31 cellular contexts compared by ENCODE assay signal in the genomic region with DNA sequence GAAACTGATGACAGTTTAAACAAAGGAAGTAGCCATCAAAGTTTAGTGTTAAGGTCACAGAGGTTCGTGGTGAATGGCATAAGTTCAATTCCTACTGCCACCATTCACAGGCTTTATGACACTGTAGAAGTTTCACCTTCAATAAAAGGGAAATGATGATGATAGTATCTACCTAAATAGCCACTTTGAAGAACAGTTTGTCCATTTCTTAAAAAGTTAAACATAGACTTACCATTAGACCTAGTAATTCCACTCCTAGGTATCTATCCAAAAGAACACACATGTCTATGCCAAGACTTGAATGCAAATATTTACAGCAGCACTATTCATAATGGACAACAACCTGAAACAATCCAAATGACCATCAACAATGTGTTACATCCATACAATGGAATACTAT. TPM values are rescaled to one million over a fixed set of nuclear protein-coding genes. Genes with fewer than 3 reads are reported as not detected.
A peak's percentile ranks its signal among the peaks of the same experiment; 100 is the strongest.
DNase-seq lines count a peak whose midpoint lies in the region; ATAC-seq and TF ChIP-seq lines count a peak whose summit lies in the region.
"Had no signal": no experiment of that assay in that cellular context is flagged by ENCODE, and none has a peak within 500 bp of the region (broad histone marks: within the 10 kb centered on the region; RNA-seq: fewer than 3 reads in every experiment).

No MANE protein-coding gene starts in this region.

- H3K36me3 Mint-ChIP-seq in activated naive CD8-positive, alpha-beta T cell: peaks cover 4% of the 10 kb centered on the region
- H3K36me3 Mint-ChIP-seq in activated naive CD8-positive, alpha-beta T cell treated with anti-CD3 and anti-CD28 coated beads for 36 hours: peaks cover 5% of the 10 kb centered on the region
- peaks cover 10% of the 10 kb centered on the region for H3K36me3 Mint-ChIP-seq in activated CD4-positive, alpha-beta memory T cell treated with anti-CD3 and anti-CD28 coated beads for 36 hours
- H3K36me3 Mint-ChIP-seq in naive thymus-derived CD4-positive, alpha-beta T cell: peaks cover 0 to 38% (median 4%) of the 10 kb centered on the region in 5 donors

- no peak for TF ChIP-seq EP300 in suprapubic skin (IDR thresholded peaks at IDR 0.05)

- no peak for TF ChIP-seq POLR2A in suprapubic skin (IDR thresholded peaks at IDR 0.05)

- POLR2A ChIA-PET in activated CD4-positive, alpha-beta memory T cell treated with anti-CD3 and anti-CD28 coated beads for 36 hours (lab: Charles Lee): interaction anchor here (1.0 to 1.5 kb wide), 4 partner anchors 44 to 52 kb away, joined by 3 to 4 read pairs (median 3); a partner anchor contains a TSS
- POLR2A ChIA-PET in naive thymus-derived CD4-positive, alpha-beta T cell (lab: Charles Lee): interaction anchor here (1.1 to 2.0 kb wide), 5 partner anchors 11 to 164 kb away, joined by 3 to 10 read pairs (median 6); a partner anchor contains a TSS

- no peak overlapping the region for H3K27ac ChIP-seq in naive thymus-derived CD4-positive, alpha-beta T cell (ENCODE audit: low read depth, low read length)
- H3K27ac ChIP-seq in upper lobe of right lung (no peak overlapping the region), suprapubic skin (no peak overlapping the region)

- peaks cover 58% of the 10 kb centered on the region for H3K4me1 Mint-ChIP-seq in activated naive CD8-positive, alpha-beta T cell (ENCODE audit: low read depth)
- peaks cover 46% of the 10 kb centered on the region for H3K4me1 Mint-ChIP-seq in activated naive CD8-positive, alpha-beta T cell treated with anti-CD3 and anti-CD28 coated beads for 36 hours
- peaks cover 61% of the 10 kb centered on the region for H3K4me1 Mint-ChIP-seq in activated CD4-positive, alpha-beta memory T cell treated with anti-CD3 and anti-CD28 coated beads for 36 hours (ENCODE audit: low read depth)
- peaks cover 35 to 85% (median 70%) of the 10 kb centered on the region in 7 donors for H3K4me1 Mint-ChIP-seq in naive thymus-derived CD4-positive, alpha-beta T cell

- peak overlapping the region; percentile 30 for H3K27ac Mint-ChIP-seq in activated naive CD8-positive, alpha-beta T cell
- H3K27ac Mint-ChIP-seq in activated naive CD8-positive, alpha-beta T cell treated with anti-CD3 and anti-CD28 coated beads for 36 hours: no peak overlapping the region
- H3K27ac Mint-ChIP-seq in activated CD4-positive, alpha-beta memory T cell treated with anti-CD3 and anti-CD28 coated beads for 36 hours: peak overlapping the region; percentile 66
- H3K27ac Mint-ChIP-seq in naive thymus-derived CD4-positive, alpha-beta T cell: peak overlapping the region in 5 of 9 donors; percentile 62 to 89 (median 83)
- H3K27ac Mint-ChIP-seq: activated B cell treated with CpG ODN at 0.5 μM for 24 hours; nephron progenitor cell; stimulated activated naive B cell treated with anti-CD40 and anti-IgM and Interleukin-4, amounts not matched to agents 10 μg/mL and 1 μg/mL and 100 μg/mL, for 72 hours had no signal

- no peaks in the 10 kb centered on the region for H3K9me3 Mint-ChIP-seq in activated naive CD8-positive, alpha-beta T cell (ENCODE audit: low read depth)
- H3K9me3 Mint-ChIP-seq in activated naive CD8-positive, alpha-beta T cell treated with anti-CD3 and anti-CD28 coated beads for 36 hours: peaks cover 7% of the 10 kb centered on the region
- peaks cover 7% of the 10 kb centered on the region for H3K9me3 Mint-ChIP-seq in activated CD4-positive, alpha-beta memory T cell treated with anti-CD3 and anti-CD28 coated beads for 36 hours
- peaks cover under 1 to 18% (median 6%) of the 10 kb centered on the region in 11 donors for H3K9me3 Mint-ChIP-seq in naive thymus-derived CD4-positive, alpha-beta T cell
- H3K9me3 Mint-ChIP-seq: activated B cell treated with CpG ODN at 0.5 μM for 24 hours had no signal

- no peaks in the 10 kb centered on the region for H3K27me3 ChIP-seq in naive thymus-derived CD4-positive, alpha-beta T cell (ENCODE audit: control insufficient read depth in 2 of 2, insufficient read depth in 2 of 2, low read length in 2 of 2)
- no peaks in the 10 kb centered on the region for H3K27me3 ChIP-seq in upper lobe of right lung
- H3K27me3 ChIP-seq in suprapubic skin: no peaks in the 10 kb centered on the region

- CTCF ChIA-PET in activated CD4-positive, alpha-beta memory T cell treated with anti-CD3 and anti-CD28 coated beads for 36 hours (lab: Charles Lee): interaction anchor here (1.2 to 2.0 kb wide), 8 partner anchors 14 to 65 kb away, joined by 3 to 11 read pairs (median 4); a partner anchor contains a TSS
- CTCF ChIA-PET in naive thymus-derived CD4-positive, alpha-beta T cell (lab: Charles Lee): interaction anchor here (0.7 to 7.3 kb wide), 3 partner anchors 36 to 173 kb away, joined by 3 to 177 read pairs (median 4); no protein-coding TSS in a partner anchor

- no peak overlapping the region for H3K4me3 ChIP-seq in naive thymus-derived CD4-positive, alpha-beta T cell (ENCODE audit: low read length)
- H3K4me3 ChIP-seq in upper lobe of right lung (no peak overlapping the region), suprapubic skin (no peak overlapping the region)
- H3K4me3 ChIP-seq: lung had no signal

- 47% methylated on average over 1 of the region's 1 CpG for WGBS in suprapubic skin

- ATAC-seq in naive thymus-derived CD4-positive, alpha-beta T cell: no peak
- no peak for ATAC-seq in upper lobe of right lung
- ATAC-seq: effector memory CD8-positive, alpha-beta T cell had no signal

- H3K36me3 ChIP-seq in naive thymus-derived CD4-positive, alpha-beta T cell (ENCODE audit: control insufficient read depth in 2 of 3, insufficient read depth in 3 of 3, low read length in 3 of 3): no peaks in the 10 kb centered on the region
- H3K36me3 ChIP-seq in upper lobe of right lung: no peaks in the 10 kb centered on the region
- no peaks in the 10 kb centered on the region for H3K36me3 ChIP-seq in suprapubic skin

- intact Hi-C loops in activated CD4-positive, alpha-beta memory T cell treated with anti-CD3 and anti-CD28 coated beads for 36 hours (cut with micrococcal nuclease): loop anchor here (10.0 kb wide), 2 partner anchors 530 to 1580 kb away; no protein-coding TSS in a partner anchor
- intact Hi-C loops in naive thymus-derived CD4-positive, alpha-beta T cell (cut with micrococcal nuclease): no loop called here
- intact Hi-C loops in upper lobe of right lung (cut with DNase I): loop anchor here (10.0 kb wide), 1 partner anchor 60 kb away; no protein-coding TSS in a partner anchor

- H3K27me3 Mint-ChIP-seq in activated naive CD8-positive, alpha-beta T cell: no peaks in the 10 kb centered on the region
- no peaks in the 10 kb centered on the region for H3K27me3 Mint-ChIP-seq in activated naive CD8-positive, alpha-beta T cell treated with anti-CD3 and anti-CD28 coated beads for 36 hours
- no peaks in the 10 kb centered on the region for H3K27me3 Mint-ChIP-seq in activated CD4-positive, alpha-beta memory T cell treated with anti-CD3 and anti-CD28 coated beads for 36 hours
- peaks cover 0 to 3% (median 0%) of the 10 kb centered on the region in 5 donors for H3K27me3 Mint-ChIP-seq in naive thymus-derived CD4-positive, alpha-beta T cell
- H3K27me3 Mint-ChIP-seq: activated T-cell treated with anti-CD3 and anti-CD28 coated beads, Interleukin-2, amount 50 U/mL, for 24 hours; effector memory CD8-positive, alpha-beta T cell had no signal

- H3K4me1 ChIP-seq in naive thymus-derived CD4-positive, alpha-beta T cell (ENCODE audit: control insufficient read depth in 2 of 2, insufficient read depth in 2 of 2, low read length in 2 of 2): peaks cover 29 to 31% of the 10 kb centered on the region in 2 donors
- H3K4me1 ChIP-seq in upper lobe of right lung (peaks cover 7% of the 10 kb centered on the region), suprapubic skin (peaks cover 4% of the 10 kb centered on the region)

- peaks cover 0 to 4% (median 0%) of the 10 kb centered on the region in 3 experiments for H3K9me3 ChIP-seq in naive thymus-derived CD4-positive, alpha-beta T cell (ENCODE audit: control insufficient read depth in 2 of 3, low read length in 3 of 3)
- H3K9me3 ChIP-seq in upper lobe of right lung (no peaks in the 10 kb centered on the region), suprapubic skin (no peaks in the 10 kb centered on the region)

- DNase-seq in DMS53 (lab: John Stamatoyannopoulos, UW): peak; percentile 43
- no peak for DNase-seq in DMS53 treated with DMSO at 0.1 percent for 48 hours (lab: John Stamatoyannopoulos, UW; ENCODE audit: unreplicated experiment)
- no peak for DNase-seq in activated naive CD8-positive, alpha-beta T cell treated with anti-CD3 and anti-CD28 coated beads for 36 hours
- no peak for DNase-seq in activated CD4-positive, alpha-beta memory T cell treated with anti-CD3 and anti-CD28 coated beads for 36 hours
- no peak for DNase-seq in naive thymus-derived CD4-positive, alpha-beta T cell
- no peak for DNase-seq in upper lobe of right lung
- DNase-seq in suprapubic skin (ENCODE audit: low spot score in 2 of 2): no peak
- DNase-seq: 8988T; activated B cell treated with CpG ODN at 0.5 μM for 24 hours; activated T-cell treated with anti-CD3 and anti-CD28 coated beads, Interleukin-2, amount 50 U/mL, for 24 hours; C1 segment of cervical spinal cord; Calu3; cortex of kidney; DND-41; effector memory CD8-positive, alpha-beta T cell; GF-D8; hypothalamus; NCI-H1092; NCI-H187; NCI-H446 treated with DMSO at 0.1 percent for 48 hours; nephron progenitor cell; stimulated activated naive B cell treated with anti-CD40 and anti-IgM and Interleukin-4, amounts not matched to agents 10 μg/mL and 1 μg/mL and 100 μg/mL, for 72 hours; SW 1271 had no signal

- H3K4me3 Mint-ChIP-seq in activated naive CD8-positive, alpha-beta T cell: peak overlapping the region; percentile 30
- no peak overlapping the region for H3K4me3 Mint-ChIP-seq in activated naive CD8-positive, alpha-beta T cell treated with anti-CD3 and anti-CD28 coated beads for 36 hours
- H3K4me3 Mint-ChIP-seq in activated CD4-positive, alpha-beta memory T cell treated with anti-CD3 and anti-CD28 coated beads for 36 hours: no peak overlapping the region
- peak overlapping the region in 4 of 10 donors; percentile 42 to 72 (median 68) for H3K4me3 Mint-ChIP-seq in naive thymus-derived CD4-positive, alpha-beta T cell
- H3K4me3 Mint-ChIP-seq: activated B cell treated with CpG ODN at 0.5 μM for 24 hours; activated T-cell treated with anti-CD3 and anti-CD28 coated beads, Interleukin-2, amount 50 U/mL, for 24 hours; nephron progenitor cell; stimulated activated naive B cell treated with anti-CD40 and anti-IgM and Interleukin-4, amounts not matched to agents 10 μg/mL and 1 μg/mL and 100 μg/mL, for 72 hours had no signal

- TF ChIP-seq CTCF in upper lobe of right lung (IDR thresholded peaks at IDR 0.05) (no peak), suprapubic skin (IDR thresholded peaks at IDR 0.05) (no peak)

RNA-seq across cellular contexts. Expression of a gene that starts 18.9 kb away (rescaled TPM):
- total RNA-seq in activated naive CD8-positive, alpha-beta T cell treated with anti-CD3 and anti-CD28 coated beads for 36 hours: 100 to 1,000 TPM; 136 to 137 TPM
- total RNA-seq in activated CD4-positive, alpha-beta memory T cell treated with anti-CD3 and anti-CD28 coated beads for 36 hours: 100 to 1,000 TPM; 218 to 224 TPM
- total RNA-seq in naive thymus-derived CD4-positive, alpha-beta T cell: 100 to 1,000 TPM; 253 to 385 (median 311) TPM
- 100 to 1,000 TPM; 398 to 470 TPM for polyA plus RNA-seq in naive thymus-derived CD4-positive, alpha-beta T cell
- total RNA-seq in upper lobe of right lung: 149 TPM
- total RNA-seq in suprapubic skin: 100 to 1,000 TPM; 136 to 177 (median 166) TPM

RNA-seq across cellular contexts. Expression of a gene that starts 22.5 kb away (rescaled TPM):
- total RNA-seq in activated naive CD8-positive, alpha-beta T cell treated with anti-CD3 and anti-CD28 coated beads for 36 hours: not detected
- not detected for total RNA-seq in activated CD4-positive, alpha-beta memory T cell treated with anti-CD3 and anti-CD28 coated beads for 36 hours
- total RNA-seq in naive thymus-derived CD4-positive, alpha-beta T cell: not detected
- polyA plus RNA-seq in naive thymus-derived CD4-positive, alpha-beta T cell: not detected
- total RNA-seq in upper lobe of right lung (not detected), suprapubic skin (not detected)
- total RNA-seq: activated B cell treated with CpG ODN at 0.5 μM for 24 hours; activated CD8-positive, alpha-beta memory T cell treated with anti-CD3 and anti-CD28 coated beads for 36 hours; Calu3; cardiac septum; epithelial cell of proximal tubule; lung; osteocyte; skeletal muscle tissue; ureter had no signal

RNA-seq across cellular contexts. Expression of a gene that starts 40.4 kb away (rescaled TPM):
- 1 to 10 TPM; 2.3 to 2.7 TPM for total RNA-seq in activated naive CD8-positive, alpha-beta T cell treated with anti-CD3 and anti-CD28 coated beads for 36 hours
- total RNA-seq in activated CD4-positive, alpha-beta memory T cell treated with anti-CD3 and anti-CD28 coated beads for 36 hours: under 1 TPM; 0.29 to 0.70 TPM
- under 1 TPM in 4 of 5 experiments, not detected in 1; 0.32 to 0.62 (median 0.51) TPM for total RNA-seq in naive thymus-derived CD4-positive, alpha-beta T cell
- under 1 TPM; 0.46 TPM for polyA plus RNA-seq in naive thymus-derived CD4-positive, alpha-beta T cell
- total RNA-seq in upper lobe of right lung (25.1 TPM), suprapubic skin (10 to 100 TPM in 2 of 4 donors, 1 to 10 TPM in 2; 3.3 to 11.0 (median 8.1) TPM)
- total RNA-seq: osteocyte had no signal

RNA-seq across cellular contexts. Expression of a gene that starts 43.8 kb away (rescaled TPM):
- total RNA-seq in activated naive CD8-positive, alpha-beta T cell treated with anti-CD3 and anti-CD28 coated beads for 36 hours: 10 to 100 TPM; 71.8 to 79.7 TPM
- 100 to 1,000 TPM; 117 to 129 TPM for total RNA-seq in activated CD4-positive, alpha-beta memory T cell treated with anti-CD3 and anti-CD28 coated beads for 36 hours
- total RNA-seq in naive thymus-derived CD4-positive, alpha-beta T cell: 10 to 100 TPM; 29.6 to 97.7 (median 69.1) TPM
- polyA plus RNA-seq in naive thymus-derived CD4-positive, alpha-beta T cell: 10 to 100 TPM; 14.4 to 24.4 TPM
- total RNA-seq in upper lobe of right lung: 26.7 TPM
- 10 to 100 TPM; 13.7 to 36.5 (median 25.3) TPM for total RNA-seq in suprapubic skin

Comparison
In these comparisons a context has a peak if more than half of its experiments do, and no peak if none do; other contexts are left out.
1. intact Hi-C loops: an anchor here in activated CD4-positive, alpha-beta memory T cell treated with anti-CD3 and anti-CD28 coated beads for 36 hours (10.0 kb wide) and upper lobe of right lung (10.0 kb wide); none called in naive thymus-derived CD4-positive, alpha-beta T cell.